Comparison of ENCODE assay signal across 9 cellular contexts in genomic region chrX:40468033-40468979, GRCh38.
DNase-seq lines count a peak whose midpoint lies in the region; ATAC-seq and TF ChIP-seq lines count a peak whose summit lies in the region.
"Had no signal": no experiment of that assay in that cellular context is flagged by ENCODE, and none has a peak within 500 bp of the region (broad histone marks: within the 10 kb centered on the region; RNA-seq: fewer than 3 reads in every experiment).

No MANE protein-coding gene starts in this region.

- peak in 4 of 10 experiments; percentile 4 to 33 (median 8) for DNase-seq in CD4-positive, alpha-beta T cell
- peak; percentile 35 for DNase-seq in Jurkat, Clone E6-1 (ENCODE audit: low read depth, low spot score)
- DNase-seq in amygdala (lab: John Stamatoyannopoulos, UW) = peak in 54 of 56 donors; percentile 0 to 89 (median 44)
- DNase-seq in left ventricle myocardium superior = peak; percentile 48
- DNase-seq in sigmoid colon = peak; percentile 75

- no peaks in the 10 kb centered on the region for H3K36me3 Mint-ChIP-seq in CD4-positive, alpha-beta T cell (ENCODE audit: low read depth)

- H3K9me3 Mint-ChIP-seq in CD4-positive, alpha-beta T cell = no peaks in the 10 kb centered on the region

- no peak overlapping the region for H3K4me3 ChIP-seq in Jurkat, Clone E6-1 (ENCODE audit: low read length)
- peak overlapping the region; percentile 42; the same call in 1 of the 2 replicates for H3K4me3 ChIP-seq in OCI-LY3 (ENCODE audit: low read length)
- H3K4me3 ChIP-seq in sigmoid colon = no peak overlapping the region
- H3K4me3 ChIP-seq: skin epidermis had no signal

- H3K9me3 ChIP-seq in CD4-positive, alpha-beta T cell (ENCODE audit: control insufficient read depth, low read length) = no peaks in the 10 kb centered on the region
- H3K9me3 ChIP-seq in OCI-LY3 (ENCODE audit: insufficient read depth, low read length) = no peaks in the 10 kb centered on the region
- H3K9me3 ChIP-seq in sigmoid colon = no peaks in the 10 kb centered on the region

- H3K27ac Mint-ChIP-seq in CD4-positive, alpha-beta T cell = no peak overlapping the region

- POLR2A ChIA-PET in CD4-positive, alpha-beta T cell (lab: Charles Lee) = interaction anchor here (0.9 kb wide), 1 partner anchor 315 kb away, joined by 3 read pairs; no protein-coding TSS in a partner anchor

- H3K4me1 Mint-ChIP-seq in CD4-positive, alpha-beta T cell (ENCODE audit: low read depth) = peaks cover 41% of the 10 kb centered on the region

- no peak overlapping the region for H3K9ac ChIP-seq in OCI-LY3 (ENCODE audit: low read length)

- no peaks in the 10 kb centered on the region for H3K27me3 ChIP-seq in CD4-positive, alpha-beta T cell (ENCODE audit: control insufficient read depth, insufficient read depth, low read length)
- H3K27me3 ChIP-seq in OCI-LY3 (ENCODE audit: low read depth, low read length) = peaks cover 26% of the 10 kb centered on the region
- no peaks in the 10 kb centered on the region for H3K27me3 ChIP-seq in sigmoid colon

- H3K79me2 ChIP-seq in OCI-LY3 (ENCODE audit: low read length) = no peaks in the 10 kb centered on the region

- no peak overlapping the region for H2AFZ ChIP-seq in OCI-LY3 (ENCODE audit: low read depth, low read length)

- peak; percentile 52 for ATAC-seq in CD4-positive, alpha-beta T cell (ENCODE audit: poor library complexity)
- ATAC-seq in GM18909 (IDR thresholded peaks at IDR 0.05; ENCODE audit: poor library complexity, unreplicated experiment) (peak; percentile 62), left ventricle myocardium superior (peak; percentile 97), GM19328 (IDR thresholded peaks at IDR 0.05; ENCODE audit: unreplicated experiment) (no peak)

- intact Hi-C loops in CD4-positive, alpha-beta T cell (cut with DNase I, micrococcal nuclease) = loop anchor here in 1 of 2 experiments (2.0 kb wide), 1 partner anchor 654 kb away; no protein-coding TSS in a partner anchor
- intact Hi-C loops in left ventricle myocardium superior (cut with micrococcal nuclease) = no loop called here
- intact Hi-C loops in sigmoid colon (cut with DNase I) = loop anchor here (10.0 kb wide), 1 partner anchor 294 kb away; no protein-coding TSS in a partner anchor

- peak overlapping the region; percentile 74 for H3K4me2 ChIP-seq in OCI-LY3 (ENCODE audit: low read length)

- H3K4me3 Mint-ChIP-seq in CD4-positive, alpha-beta T cell = no peak overlapping the region

- no peak overlapping the region for H3K27ac ChIP-seq in CD4-positive, alpha-beta T cell (ENCODE audit: low read depth, low read length)
- H3K27ac ChIP-seq in OCI-LY3 (ENCODE audit: low read length) (peak overlapping the region; percentile 40; the same call in 1 of the 2 replicates), sigmoid colon (peak overlapping the region in 2 of 4 donors; percentile 17 to 42)
- H3K27ac ChIP-seq: skin epidermis had no signal

- no peak for TF ChIP-seq POLR2A in sigmoid colon (IDR thresholded peaks at IDR 0.05)

- 4 to 29% methylated on average over 7 of the region's 7 CpGs for WGBS in sigmoid colon, 2 donors

- no peak for TF ChIP-seq EP300 in sigmoid colon (IDR thresholded peaks at IDR 0.05)

- no peaks in the 10 kb centered on the region for H3K27me3 Mint-ChIP-seq in CD4-positive, alpha-beta T cell

- no peaks in the 10 kb centered on the region for H4K20me1 ChIP-seq in OCI-LY3 (ENCODE audit: insufficient read depth, low read length)

- peaks cover 32% of the 10 kb centered on the region for H3K4me1 ChIP-seq in OCI-LY3 (ENCODE audit: low read length)
- peaks cover 0 to 13% (median 12%) of the 10 kb centered on the region in 4 donors for H3K4me1 ChIP-seq in sigmoid colon

- peak; percentile 19 for TF ChIP-seq CTCF in CD4-positive, alpha-beta T cell (IDR thresholded peaks at IDR 0.05)
- peak; percentile 69 for TF ChIP-seq CTCF in OCI-LY3 (IDR thresholded peaks at IDR 0.05; ENCODE audit: low read depth, low read length)
- TF ChIP-seq CTCF in sigmoid colon (IDR thresholded peaks at IDR 0.05) = peak in 2 of 4 experiments; percentile 9 to 12

- H3K36me3 ChIP-seq in OCI-LY3 (replicated peaks; ENCODE audit: low read depth, low read length) (no peaks in the 10 kb centered on the region), sigmoid colon (no peaks in the 10 kb centered on the region)

- CTCF ChIA-PET in CD4-positive, alpha-beta T cell (lab: Charles Lee) = no interaction called here
